ENCODE assay signal across 10 cellular contexts in the genomic region with DNA sequence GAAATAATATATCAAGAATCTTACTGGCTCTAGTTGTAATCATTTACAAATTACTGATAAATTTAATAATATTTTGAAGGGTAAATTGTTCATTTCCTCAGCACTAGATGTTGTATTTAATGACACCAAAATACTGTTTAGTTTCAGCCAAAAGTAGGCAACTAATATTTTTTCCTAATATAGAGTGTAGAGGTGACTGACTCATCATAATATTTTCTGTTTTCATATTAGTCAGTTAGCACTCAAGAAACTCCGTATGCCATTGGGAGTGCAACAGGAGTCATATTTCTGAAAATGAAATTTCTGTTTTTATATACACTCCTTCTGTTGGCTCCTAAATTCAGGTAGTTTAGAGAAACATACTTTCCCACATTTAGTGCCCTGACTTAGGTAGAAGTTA. TPM values are rescaled to one million over a fixed set of nuclear protein-coding genes. Genes with fewer than 3 reads are reported as not detected.
A peak's percentile ranks its signal among the peaks of the same experiment; 100 is the strongest.
DNase-seq lines count a peak whose midpoint lies in the region; ATAC-seq, FAIRE-seq and TF ChIP-seq lines count a peak whose summit lies in the region.
"Had no signal": no experiment of that assay in that cellular context is flagged by ENCODE, and none has a peak within 500 bp of the region (broad histone marks: within the 10 kb centered on the region; RNA-seq: fewer than 3 reads in every experiment).

No MANE protein-coding gene starts in this region.

- TF ChIP-seq POLR2A in suprapubic skin (IDR thresholded peaks at IDR 0.05) (no peak), GM12892 (IDR thresholded peaks at IDR 0.05; ENCODE audit: low read depth, low read length) (no peak), right lobe of liver (IDR thresholded peaks at IDR 0.05) (no peak)

- no peak overlapping the region for H2AFZ ChIP-seq in OCI-LY7 (ENCODE audit: low read length)

- no peaks in the 10 kb centered on the region for H3K9me2 ChIP-seq in OCI-LY7 (ENCODE audit: insufficient read depth, low read length)

- intact Hi-C loops in OCI-LY7 (cut with micrococcal nuclease; ENCODE audit: unreplicated experiment) (no loop called here), right lobe of liver (cut with DNase I) (no loop called here)

- TF ChIP-seq CTCF in suprapubic skin (IDR thresholded peaks at IDR 0.05) (no peak), OCI-LY7 (conservative IDR thresholded peaks at IDR 0.05; ENCODE audit: low read length) (no peak), right lobe of liver (IDR thresholded peaks at IDR 0.05) (no peak)

- H3K79me2 ChIP-seq in OCI-LY7 (ENCODE audit: insufficient read depth, low read depth, low read length): no peaks in the 10 kb centered on the region

- no peak overlapping the region for H3K4me2 ChIP-seq in OCI-LY7 (ENCODE audit: low read length)

- BruUV-seq in OCI-LY7 (replicated peaks; lab: Mats Ljungman, UMichigan): no TSS peak

- no peak overlapping the region for H3K4me3 ChIP-seq in suprapubic skin
- H3K4me3 ChIP-seq in OCI-LY7 (ENCODE audit: low read depth, low read length, poor library complexity, severe bottlenecking): no peak overlapping the region
- no peak overlapping the region for H3K4me3 ChIP-seq in right lobe of liver

- POLR2A ChIA-PET in OCI-LY7 (lab: Charles Lee): no interaction called here

- H3K36me3 ChIP-seq in suprapubic skin (no peaks in the 10 kb centered on the region), OCI-LY7 (ENCODE audit: insufficient read depth, low read length) (no peaks in the 10 kb centered on the region), right lobe of liver (no peaks in the 10 kb centered on the region)

- no peaks in the 10 kb centered on the region for H4K20me1 ChIP-seq in OCI-LY7 (ENCODE audit: insufficient read depth, low read length)

- 43% methylated on average over 1 of the region's 1 CpG for WGBS in suprapubic skin
- WGBS in right lobe of liver (ENCODE audit: insufficient coverage, low coverage, low lambda C conversion rate, missing lambda C conversion rate): 38% methylated on average over 1 of the region's 1 CpG

- H3K4me1 ChIP-seq in suprapubic skin (peaks cover 37% of the 10 kb centered on the region), OCI-LY7 (ENCODE audit: insufficient read depth, low read length, poor library complexity, severe bottlenecking) (no peaks in the 10 kb centered on the region), right lobe of liver (no peaks in the 10 kb centered on the region)

- H3K27me3 ChIP-seq in suprapubic skin (no peaks in the 10 kb centered on the region), right lobe of liver (no peaks in the 10 kb centered on the region)

- H3K9me3 ChIP-seq in suprapubic skin (no peaks in the 10 kb centered on the region), OCI-LY7 (ENCODE audit: low read length) (no peaks in the 10 kb centered on the region), right lobe of liver (no peaks in the 10 kb centered on the region)

- CTCF ChIA-PET in OCI-LY7 (lab: Charles Lee; ENCODE audit: unreplicated experiment): no interaction called here

- ATAC-seq in GM18873 (IDR thresholded peaks at IDR 0.05; ENCODE audit: low FRiP score, unreplicated experiment) (peak; percentile 91), HG02623 (IDR thresholded peaks at IDR 0.05; ENCODE audit: unreplicated experiment) (peak; percentile 92), HG03521 (IDR thresholded peaks at IDR 0.05; ENCODE audit: unreplicated experiment) (peak; percentile 86), right lobe of liver (no peak)

- no peak overlapping the region for H3K27ac ChIP-seq in suprapubic skin
- H3K27ac ChIP-seq in OCI-LY7 (ENCODE audit: low read depth, low read length, poor library complexity, severe bottlenecking): no peak overlapping the region
- H3K27ac ChIP-seq in right lobe of liver: no peak overlapping the region

- FAIRE-seq in islet of Langerhans (lab: Jason Lieb, UNC) (peak; percentile 74), GM12892 (lab: Jason Lieb, UNC) (no peak)

- TF ChIP-seq EP300 in suprapubic skin (IDR thresholded peaks at IDR 0.05): no peak

- DNase-seq in suprapubic skin (ENCODE audit: low spot score in 2 of 2): no peak
- DNase-seq in GM12892 (ENCODE audit: insufficient read length): no peak
- no peak for DNase-seq in OCI-LY7 (ENCODE audit: low spot score)
- DNase-seq in right lobe of liver: no peak
- DNase-seq: activated naive CD4-positive, alpha-beta T cell treated with anti-CD3 and anti-CD28 coated beads for 36 hours; erythroblast had no signal

RNA-seq across cellular contexts. Expression of a gene that starts 36.6 kb away (rescaled TPM):
- total RNA-seq in suprapubic skin (100 to 1,000 TPM in 3 of 4 donors, 10 to 100 TPM in 1; 97.3 to 146 (median 125) TPM), OCI-LY7 (2022) (not detected in 2 replicates), right lobe of liver (1 to 10 TPM in 3 of 6 experiments, under 1 TPM in 3; 0.73 to 2.2 (median 1.0) TPM)
- not detected for polyA plus RNA-seq in GM12892 (2012; ENCODE audit: missing spikeins)
- not detected in 2 replicates for total RNA-seq in OCI-LY7 (2014; rRNA removed; shearing (Covaris generic))

Comparison
In these comparisons a context has a peak if more than half of its experiments do, and no peak if none do; other contexts are left out.
1. ATAC-seq: peak in GM18873 (single experiment), HG02623 (single experiment) and HG03521 (single experiment); none in right lobe of liver (0 of 4).
2. RNA of a gene that starts 36.6 kb away (total RNA-seq): 97.3 to 146 TPM in suprapubic skin; 0.73 to 2.2 TPM in right lobe of liver and not detected in OCI-LY7; every median in the first group is over 10 times any median in the second.